1 cellular context compared by ENCODE assay signal in genomic region chr14:61706096-61706690, GRCh38.
TF ChIP-seq lines count a peak whose summit lies in the region.

No MANE protein-coding gene starts in this region.

TF ChIP-seq in endothelial cell of umbilical vein, 7 proteins besides CTCF, POLR2A, EP300 and RAD21:
- no peak for TF ChIP-seq JUN (IDR thresholded peaks at IDR 0.05; ENCODE audit: borderline replicate concordance, insufficient read depth, insufficient read length, low read depth)
- no peak for TF ChIP-seq EZH2 (IDR thresholded peaks at IDR 0.05; ENCODE audit: borderline replicate concordance, low read depth, low read length, severe bottlenecking)
- TF ChIP-seq FOS (IDR thresholded peaks at IDR 0.05; ENCODE audit: borderline replicate concordance, insufficient read depth, low read length) = no peak
- TF ChIP-seq GATA2 (IDR thresholded peaks at IDR 0.05; ENCODE audit: insufficient read depth, insufficient read length, low read depth, low read length) = no peak
- TF ChIP-seq, protein P1, sequence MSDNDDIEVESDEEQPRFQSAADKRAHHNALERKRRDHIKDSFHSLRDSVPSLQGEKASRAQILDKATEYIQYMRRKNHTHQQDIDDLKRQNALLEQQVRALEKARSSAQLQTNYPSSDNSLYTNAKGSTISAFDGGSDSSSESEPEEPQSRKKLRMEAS (IDR thresholded peaks at IDR 0.05; ENCODE audit: insufficient read depth, insufficient read length) = no peak
- no peak for TF ChIP-seq MYC (IDR thresholded peaks at IDR 0.05; ENCODE audit: low read depth, low read length)
- no peak for TF ChIP-seq POLR2AphosphoS5 (IDR thresholded peaks at IDR 0.05; ENCODE audit: insufficient read depth, low read depth, low read length)
